In the genomic region with DNA sequence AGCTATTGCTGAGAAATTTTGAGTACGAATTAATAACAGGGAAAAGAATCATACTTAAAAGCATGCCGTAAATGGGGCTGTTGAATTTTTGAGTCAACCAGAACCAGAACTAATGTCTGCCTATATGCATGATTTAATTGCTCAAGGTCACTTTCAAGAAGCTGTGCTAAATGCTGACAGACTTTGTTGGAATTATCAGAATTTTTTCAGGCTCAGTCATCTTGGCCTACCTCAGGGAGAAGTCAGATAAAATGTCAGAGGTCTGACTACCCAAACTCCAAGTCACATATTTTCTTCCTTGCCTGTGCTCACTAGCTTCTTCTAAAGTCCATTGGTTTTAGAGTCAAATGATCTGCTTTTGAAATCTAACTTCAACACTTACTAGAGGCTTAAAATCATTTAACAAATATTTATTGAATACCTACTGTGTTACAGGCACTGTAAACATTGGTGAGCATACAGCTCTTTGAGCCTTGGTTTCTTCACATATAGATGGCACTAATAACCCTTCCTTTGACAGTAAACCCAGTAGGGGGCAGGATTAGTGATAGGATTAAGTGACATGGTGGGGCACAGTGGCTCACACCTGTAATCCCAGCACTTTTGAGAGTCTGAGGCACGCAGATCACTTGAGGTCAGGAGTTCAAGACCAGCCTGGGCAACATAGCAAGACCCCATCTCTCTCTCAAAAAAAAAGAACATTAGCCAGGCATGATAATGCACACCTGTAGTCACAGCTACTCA, we compare ENCODE assay signal across 16 cellular contexts.
DNase-seq lines count a peak whose midpoint lies in the region; ATAC-seq and TF ChIP-seq lines count a peak whose summit lies in the region.
"Had no signal": no experiment of that assay in that cellular context is flagged by ENCODE, and none has a peak within 500 bp of the region (broad histone marks: within the 10 kb centered on the region; RNA-seq: fewer than 3 reads in every experiment).

No MANE protein-coding gene starts in this region.

- H3K36me3 ChIP-seq in HUES64 (ENCODE audit: insufficient read depth, low read length), result no peaks in the 10 kb centered on the region
- H3K36me3 ChIP-seq: esophagus squamous epithelium had no signal

- TF ChIP-seq CTCF in astrocyte of the spinal cord (IDR thresholded peaks at IDR 0.05; ENCODE audit: low read depth, low read length), result no peak

- in situ Hi-C loops in astrocyte of the spinal cord (cut with HindIII; ENCODE audit: low sequenced_read_pairs), result no loop called here

- no peak overlapping the region for H3K27ac Mint-ChIP-seq in stimulated activated effector memory CD8-positive, alpha-beta T cell treated with anti-CD3 and anti-CD28 coated beads, Interleukin-12 subunit alpha, Interleukin-12 subunit beta, amount 100 ng/mL, for 72 hours
- H3K27ac Mint-ChIP-seq: activated T-cell treated with anti-CD3 and anti-CD28 coated beads, Interleukin-2, amount 50 U/mL, for 72 hours; CD4-positive, alpha-beta T cell had no signal

- H3K36me3 Mint-ChIP-seq in stimulated activated effector memory CD8-positive, alpha-beta T cell treated with anti-CD3 and anti-CD28 coated beads, Interleukin-12 subunit alpha, Interleukin-12 subunit beta, amount 100 ng/mL, for 72 hours, result no peaks in the 10 kb centered on the region

- peaks cover 13% of the 10 kb centered on the region for H3K4me1 ChIP-seq in HUES64 (ENCODE audit: insufficient read depth, low read length)
- H3K4me1 ChIP-seq: esophagus squamous epithelium had no signal

- no peak for ATAC-seq in HG03108 (IDR thresholded peaks at IDR 0.05; ENCODE audit: unreplicated experiment)
- no peak for ATAC-seq in stimulated activated effector memory CD8-positive, alpha-beta T cell treated with anti-CD3 and anti-CD28 coated beads, Interleukin-12 subunit alpha, Interleukin-12 subunit beta, amount 100 ng/mL, for 72 hours
- ATAC-seq: activated T-cell treated with anti-CD3 and anti-CD28 coated beads, Interleukin-2, amount 50 U/mL, for 72 hours; left ventricle myocardium superior had no signal

- DNase-seq in AG20443 (ENCODE audit: low spot score) (peak; percentile 65), astrocyte of the spinal cord (ENCODE audit: low read depth, low spot score) (peak; percentile 48), kidney tubule cell (ENCODE audit: low spot score) (peak; percentile 81), NCI-H187 (lab: John Stamatoyannopoulos, UW) (no peak), T1000 (lab: John Stamatoyannopoulos, UW) (no peak)
- no peak for DNase-seq in stimulated activated effector memory CD8-positive, alpha-beta T cell treated with anti-CD3 and anti-CD28 coated beads, Interleukin-12 subunit alpha, Interleukin-12 subunit beta, amount 100 ng/mL, for 72 hours (ENCODE audit: low spot score in 2 of 2)
- DNase-seq: activated T-cell treated with anti-CD3 and anti-CD28 coated beads, Interleukin-2, amount 50 U/mL, for 72 hours; CD4-positive, alpha-beta T cell; esophagus squamous epithelium; left ventricle myocardium superior; occipital lobe; SHP77 treated with DMSO at 0.1 percent for 48 hours; stimulated activated CD4-positive, alpha-beta T cell treated with anti-CD3 and anti-CD28 coated beads, Interleukin-1b, Interleukin-23, amount 100 ng/mL, for 48 hours; stimulated activated naive CD4-positive, alpha-beta T cell had no signal

- H3K9me3 ChIP-seq in HUES64 (ENCODE audit: insufficient read depth, low read depth, low read length), result no peaks in the 10 kb centered on the region
- H3K9me3 ChIP-seq: esophagus squamous epithelium had no signal

- H3K9me3 Mint-ChIP-seq in stimulated activated effector memory CD8-positive, alpha-beta T cell treated with anti-CD3 and anti-CD28 coated beads, Interleukin-12 subunit alpha, Interleukin-12 subunit beta, amount 100 ng/mL, for 72 hours, result no peaks in the 10 kb centered on the region
- H3K9me3 Mint-ChIP-seq: activated T-cell treated with anti-CD3 and anti-CD28 coated beads, Interleukin-2, amount 50 U/mL, for 72 hours; CD4-positive, alpha-beta T cell had no signal

- H3K27me3 ChIP-seq in HUES64 (ENCODE audit: insufficient read depth, low read length), result no peaks in the 10 kb centered on the region
- H3K27me3 ChIP-seq: esophagus squamous epithelium had no signal

- no peak overlapping the region for H3K4me3 Mint-ChIP-seq in stimulated activated effector memory CD8-positive, alpha-beta T cell treated with anti-CD3 and anti-CD28 coated beads, Interleukin-12 subunit alpha, Interleukin-12 subunit beta, amount 100 ng/mL, for 72 hours
- H3K4me3 Mint-ChIP-seq: activated T-cell treated with anti-CD3 and anti-CD28 coated beads, Interleukin-2, amount 50 U/mL, for 72 hours; CD4-positive, alpha-beta T cell had no signal

- H3K9ac ChIP-seq in HUES64 (ENCODE audit: low read depth, low read length), result no peak overlapping the region

- H3K27ac ChIP-seq in HUES64 (ENCODE audit: low read depth, low read length), result peak overlapping the region; percentile 5; the same call in 1 of the 2 replicates
- H3K27ac ChIP-seq: esophagus squamous epithelium had no signal

- peaks cover 11% of the 10 kb centered on the region for H3K4me1 Mint-ChIP-seq in stimulated activated effector memory CD8-positive, alpha-beta T cell treated with anti-CD3 and anti-CD28 coated beads, Interleukin-12 subunit alpha, Interleukin-12 subunit beta, amount 100 ng/mL, for 72 hours

- no peak overlapping the region for H3K4me3 ChIP-seq in HUES64 (ENCODE audit: low read length)
- H3K4me3 ChIP-seq in astrocyte of the spinal cord (ENCODE audit: low read depth, low read length), result no peak overlapping the region
- H3K4me3 ChIP-seq: esophagus squamous epithelium had no signal

- 79% methylated on average over 3 of the region's 3 CpGs for WGBS in HUES64

Comparison
In these comparisons a context has a peak if more than half of its experiments do, and no peak if none do; other contexts are left out.
1. DNase-seq: peak in AG20443 (single experiment), astrocyte of the spinal cord (single experiment) and kidney tubule cell (single experiment); none in NCI-H187 (0 of 2), stimulated activated effector memory CD8-positive, alpha-beta T cell treated with anti-CD3 and anti-CD28 coated beads, Interleukin-12 subunit alpha, Interleukin-12 subunit beta, amount 100 ng/mL, for 72 hours (0 of 2) and T1000 (single experiment).